Comparison of ENCODE assay signal across 1 cellular context in genomic region chr21:42496120-42496838, GRCh38.
TF ChIP-seq lines count a peak whose summit lies in the region.

TSS of gene RSPH1 (minus strand) at chr21:42496224. CDS start at chr21:42496186, 38 bp downstream.

TF ChIP-seq in HCT116, 20 proteins besides CTCF, POLR2A, EP300 and RAD21 (continued from another document):
- no peak for TF ChIP-seq SRF (IDR thresholded peaks at IDR 0.05; ENCODE audit: low read depth)
- no peak for TF ChIP-seq MAX (IDR thresholded peaks at IDR 0.05)
- TF ChIP-seq EZH2 (IDR thresholded peaks at IDR 0.05), result no peak
- TF ChIP-seq YY1 (IDR thresholded peaks at IDR 0.05; ENCODE audit: extremely low read depth, insufficient replicate concordance, low read depth, low read length), result no peak
- TF ChIP-seq TCF7L2 (IDR thresholded peaks at IDR 0.05; ENCODE audit: borderline replicate concordance, extremely low read depth, insufficient read depth, insufficient read length), result no peak
